ENCODE assay signal across 8 cellular contexts in the genomic region with DNA sequence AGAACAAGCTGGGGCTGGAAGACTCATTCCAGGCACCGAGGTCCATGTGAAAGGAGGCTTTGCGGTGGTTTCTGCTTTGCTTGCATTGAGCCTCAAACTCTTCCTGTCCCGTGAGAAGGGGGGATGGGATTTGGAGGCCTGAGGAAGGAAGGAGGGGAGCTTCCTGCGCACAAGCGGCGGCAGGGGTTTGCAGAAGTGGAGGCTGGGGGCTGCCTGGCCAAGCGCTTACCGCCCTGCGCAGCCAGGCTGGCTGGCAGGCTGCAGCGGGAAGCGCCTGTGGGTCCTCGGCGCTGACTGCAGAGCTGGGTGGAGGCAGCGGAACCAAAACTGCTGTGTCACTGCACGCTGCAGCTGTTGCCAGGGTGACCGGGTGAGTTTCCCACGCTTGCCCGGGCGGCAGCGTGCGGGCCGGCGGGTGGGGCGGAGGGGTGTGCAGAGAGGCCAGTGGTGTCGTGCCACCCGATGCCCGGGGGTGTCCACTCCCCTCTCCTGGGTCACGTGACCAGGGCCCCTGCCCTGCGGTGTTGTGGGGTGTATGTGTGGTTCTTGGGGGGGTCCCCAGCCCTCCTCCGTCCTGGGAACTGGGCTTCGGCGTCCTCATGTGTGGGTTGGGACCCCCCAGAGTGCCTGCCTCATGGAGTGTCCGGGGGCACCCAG.
A peak's percentile ranks its signal among the peaks of the same experiment; 100 is the strongest.
DNase-seq lines count a peak whose midpoint lies in the region; ATAC-seq and TF ChIP-seq lines count a peak whose summit lies in the region.

No MANE protein-coding gene starts in this region.

- H3K9ac ChIP-seq in neural cell (ENCODE audit: low read length), result no peak overlapping the region

- no peak for TF ChIP-seq RAD21 in neural cell (conservative IDR thresholded peaks at IDR 0.05)

- H3K9me3 ChIP-seq in CD4-positive, CD25-positive, alpha-beta regulatory T cell (ENCODE audit: control insufficient read depth in 2 of 2, low read length in 2 of 2), result no peaks in the 10 kb centered on the region
- H3K9me3 ChIP-seq in neural cell (ENCODE audit: low read length), result no peaks in the 10 kb centered on the region

- H3K4me1 Mint-ChIP-seq in CD4-positive, CD25-positive, alpha-beta regulatory T cell, result peaks cover 0 to 45% (median 11%) of the 10 kb centered on the region in 4 donors
- peaks cover 17% of the 10 kb centered on the region for H3K4me1 Mint-ChIP-seq in activated T-helper 17 cell treated with anti-CD3 and anti-CD28 coated beads, Interleukin-2, amount 50 U/mL, for 72 hours

- H3K4me1 ChIP-seq in CD4-positive, CD25-positive, alpha-beta regulatory T cell (ENCODE audit: control insufficient read depth, insufficient read depth, low read length, poor library complexity, severe bottlenecking), result peaks cover 51% of the 10 kb centered on the region

- H3K27me3 ChIP-seq in CD4-positive, CD25-positive, alpha-beta regulatory T cell (ENCODE audit: control insufficient read depth, insufficient read depth, low read length), result no peaks in the 10 kb centered on the region
- H3K27me3 ChIP-seq in neural cell (ENCODE audit: insufficient read depth, low read depth, low read length), result no peaks in the 10 kb centered on the region

- peak overlapping the region; percentile 66 for H3K27ac ChIP-seq in CD4-positive, CD25-positive, alpha-beta regulatory T cell (ENCODE audit: insufficient read depth, low read length, poor library complexity, severe bottlenecking)
- no peak overlapping the region for H3K27ac ChIP-seq in neural cell (ENCODE audit: low read length)

- H4K20me1 ChIP-seq in neural cell (ENCODE audit: insufficient read depth), result no peaks in the 10 kb centered on the region

- peaks cover 2% of the 10 kb centered on the region for H3K36me3 ChIP-seq in CD4-positive, CD25-positive, alpha-beta regulatory T cell (ENCODE audit: control insufficient read depth, insufficient read depth, low read length)
- H3K36me3 ChIP-seq in neural cell (ENCODE audit: insufficient read depth, low read length), result no peaks in the 10 kb centered on the region

- no peak overlapping the region for H2AFZ ChIP-seq in neural cell (ENCODE audit: low read depth, low read length)

- H3F3A ChIP-seq in neural cell (ENCODE audit: insufficient read depth, low read length, poor library complexity, severe bottlenecking), result no peaks in the 10 kb centered on the region

- no peaks in the 10 kb centered on the region for H3K9me3 Mint-ChIP-seq in CD4-positive, CD25-positive, alpha-beta regulatory T cell
- H3K9me3 Mint-ChIP-seq in activated T-helper 17 cell treated with anti-CD3 and anti-CD28 coated beads, Interleukin-2, amount 50 U/mL, for 72 hours, result no peaks in the 10 kb centered on the region

- TF ChIP-seq CTCF in fibroblast of pulmonary artery (IDR thresholded peaks at IDR 0.05; ENCODE audit: low read length, missing control alignments) (no peak), neural cell (IDR thresholded peaks at IDR 0.05; ENCODE audit: poor library complexity, severe bottlenecking) (no peak)

- TF ChIP-seq EP300 in neural cell (conservative IDR thresholded peaks at IDR 0.05; ENCODE audit: poor library complexity, severe bottlenecking), result peak; percentile 14

- H3K4me3 ChIP-seq in CD4-positive, CD25-positive, alpha-beta regulatory T cell (ENCODE audit: low read depth, low read length), result peak overlapping the region; percentile 52
- H3K4me3 ChIP-seq in fibroblast of pulmonary artery (replicated peaks; ENCODE audit: low read depth, low read length) (peak overlapping the region; percentile 33), neural cell (ENCODE audit: low read length) (no peak overlapping the region)

- peak overlapping the region; percentile 17 to 85 (median 82) for H3K4me3 Mint-ChIP-seq in CD4-positive, CD25-positive, alpha-beta regulatory T cell
- peak overlapping the region; percentile 61 for H3K4me3 Mint-ChIP-seq in activated T-helper 17 cell treated with anti-CD3 and anti-CD28 coated beads, Interleukin-2, amount 50 U/mL, for 72 hours

- H3K36me3 Mint-ChIP-seq in CD4-positive, CD25-positive, alpha-beta regulatory T cell, result no peaks in the 10 kb centered on the region
- peaks cover 6% of the 10 kb centered on the region for H3K36me3 Mint-ChIP-seq in activated T-helper 17 cell treated with anti-CD3 and anti-CD28 coated beads, Interleukin-2, amount 50 U/mL, for 72 hours (ENCODE audit: low read depth)

- no peaks in the 10 kb centered on the region for H3K9me2 ChIP-seq in neural cell (ENCODE audit: insufficient read depth, low read length)

- peak; percentile 63 to 90 (median 82) for DNase-seq in CD4-positive, CD25-positive, alpha-beta regulatory T cell
- DNase-seq in HS-27A (ENCODE audit: low read depth) (peak; percentile 5), RPMI7951 (ENCODE audit: low read depth) (peak; percentile 91), fibroblast of pulmonary artery (ENCODE audit: low read depth) (peak; percentile 94)
- DNase-seq in stimulated activated naive CD8-positive, alpha-beta T cell treated with anti-CD3 and anti-CD28 coated beads, Interleukin-15, Interleukin-2, amounts not matched to agents 100 U/mL and 50 U/mL, for 24 hours, result peak; percentile 81

- peak; percentile 86 to 87 for ATAC-seq in CD4-positive, CD25-positive, alpha-beta regulatory T cell (ENCODE audit: low read depth in 2 of 2)
- peak; percentile 75 for ATAC-seq in GM19397 (IDR thresholded peaks at IDR 0.05; ENCODE audit: unreplicated experiment)
- peak; percentile 93 for ATAC-seq in activated T-helper 17 cell treated with anti-CD3 and anti-CD28 coated beads, Interleukin-2, amount 50 U/mL, for 72 hours (replicated peaks)
- peak; percentile 68 for ATAC-seq in stimulated activated naive CD8-positive, alpha-beta T cell treated with anti-CD3 and anti-CD28 coated beads, Interleukin-15, Interleukin-2, amounts not matched to agents 100 U/mL and 50 U/mL, for 24 hours

- H3K27me3 Mint-ChIP-seq in CD4-positive, CD25-positive, alpha-beta regulatory T cell, result peaks cover 4% of the 10 kb centered on the region
- H3K27me3 Mint-ChIP-seq in activated T-helper 17 cell treated with anti-CD3 and anti-CD28 coated beads, Interleukin-2, amount 50 U/mL, for 72 hours, result no peaks in the 10 kb centered on the region

- no peak overlapping the region for H3K4me2 ChIP-seq in neural cell (ENCODE audit: low read length)

- no peaks in the 10 kb centered on the region for H3K79me2 ChIP-seq in neural cell (replicated peaks; ENCODE audit: insufficient read depth, low read length)

- peak overlapping the region in 2 of 3 donors; percentile 52 to 93 for H3K27ac Mint-ChIP-seq in CD4-positive, CD25-positive, alpha-beta regulatory T cell
- peak overlapping the region; percentile 76 for H3K27ac Mint-ChIP-seq in activated T-helper 17 cell treated with anti-CD3 and anti-CD28 coated beads, Interleukin-2, amount 50 U/mL, for 72 hours

TF ChIP-seq in neural cell, 6 proteins besides CTCF, POLR2A, EP300 and RAD21:
- no peak for TF ChIP-seq EZH2 (IDR thresholded peaks at IDR 0.05; ENCODE audit: borderline replicate concordance, insufficient read depth, low read length, poor library complexity, severe bottlenecking)
- TF ChIP-seq POLR2AphosphoS5 (IDR thresholded peaks at IDR 0.05), result peak; percentile 14
TF ChIP-seq in neural cell: peak in this region for 1.

Comparison
In these comparisons a context has a peak if more than half of its experiments do, and no peak if none do; other contexts are left out.
1. DNase-seq: peak in every context shown above with its lines; median percentile 94 in fibroblast of pulmonary artery; 91 in RPMI7951; 82 in CD4-positive, CD25-positive, alpha-beta regulatory T cell; 81 in stimulated activated naive CD8-positive, alpha-beta T cell treated with anti-CD3 and anti-CD28 coated beads, Interleukin-15, Interleukin-2, amounts not matched to agents 100 U/mL and 50 U/mL, for 24 hours; 5 in HS-27A.